Comparison of ENCODE assay signal across 9 cellular contexts in the genomic region with DNA sequence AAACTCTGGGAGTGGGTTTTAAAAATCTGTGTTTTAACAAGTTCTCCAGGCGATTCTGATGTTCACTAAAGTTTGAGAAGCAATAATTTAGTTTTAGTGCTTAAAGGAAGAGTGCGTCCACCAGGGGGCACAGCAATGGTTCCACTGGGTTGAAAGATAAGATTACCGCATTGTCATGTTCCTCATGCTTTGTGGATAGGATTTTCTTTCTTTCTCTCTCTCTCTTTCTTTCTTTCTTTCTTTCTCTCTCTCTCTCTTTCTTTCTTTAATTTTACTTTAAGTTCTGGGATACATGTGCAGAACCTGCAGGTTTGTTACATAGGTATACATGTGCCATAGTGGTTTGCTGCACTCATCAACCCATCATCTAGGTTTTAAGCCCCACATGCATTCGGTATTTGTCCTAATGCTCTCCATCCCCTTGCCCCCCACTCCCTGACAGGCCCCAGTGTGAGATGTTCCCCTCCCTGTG. TPM values are rescaled to one million over a fixed set of nuclear protein-coding genes. Genes with fewer than 3 reads are reported as not detected.
DNase-seq lines count a peak whose midpoint lies in the region; ATAC-seq and TF ChIP-seq lines count a peak whose summit lies in the region.
"Not testable (repeated sequence)": the region's sequence is repeated elsewhere in the genome, so short reads cannot be mapped to it uniquely, and the experiment has no call there.
"Had no signal": no experiment of that assay in that cellular context is flagged by ENCODE, and none has a peak within 500 bp of the region (broad histone marks: within the 10 kb centered on the region; RNA-seq: fewer than 3 reads in every experiment).

No MANE protein-coding gene starts in this region.

- peak; percentile 88 for TF ChIP-seq CTCF in osteocyte (IDR thresholded peaks at IDR 0.05)

- H3K27me3 Mint-ChIP-seq in T-helper 17 cell (peaks cover 26% of the 10 kb centered on the region), osteocyte (ENCODE audit: unreplicated experiment) (peaks cover 58% of the 10 kb centered on the region)
- not testable (repeated sequence) for H3K27me3 Mint-ChIP-seq in activated naive CD8-positive, alpha-beta T cell

- peak; percentile 75 for ATAC-seq in HG02759 (IDR thresholded peaks at IDR 0.05; ENCODE audit: unreplicated experiment)
- ATAC-seq in T-helper 17 cell = peak; percentile 82

- H3K9me3 Mint-ChIP-seq in activated naive CD8-positive, alpha-beta T cell (ENCODE audit: low read depth); osteocyte (ENCODE audit: unreplicated experiment): not testable (repeated sequence)

- not testable (repeated sequence) for H3K27ac ChIP-seq in substantia nigra (ENCODE audit: low read depth, low read length, poor library complexity, severe bottlenecking)

- DNase-seq in ELF-1 (ENCODE audit: low read depth, low spot score) = peak; percentile 44
- DNase-seq in NCI-H2029 (lab: John Stamatoyannopoulos, UW) = peak; percentile 19
- peak; percentile 52 to 69 (median 58) for DNase-seq in T-helper 17 cell
- peak; percentile 36 for DNase-seq in glomerular endothelial cell (ENCODE audit: extremely low read depth, low read depth, low spot score)
- not testable (repeated sequence) for DNase-seq in osteocyte (ENCODE audit: extremely low spot score, unreplicated experiment)
- peak in 31 of 49 donors; percentile 0 to 68 (median 27) for DNase-seq in substantia nigra (lab: John Stamatoyannopoulos, UW)

- not testable (repeated sequence) for H3K9me3 ChIP-seq in T-helper 17 cell (ENCODE audit: control insufficient read depth, low read length, poor library complexity, severe bottlenecking)

- H3K27ac Mint-ChIP-seq in T-helper 17 cell = peak overlapping the region; percentile 68
- peak overlapping the region; percentile 78 for H3K27ac Mint-ChIP-seq in activated naive CD8-positive, alpha-beta T cell
- H3K27ac Mint-ChIP-seq in osteocyte (ENCODE audit: unreplicated experiment) = not testable (repeated sequence)

- not testable (repeated sequence) for H3K36me3 Mint-ChIP-seq in T-helper 17 cell (ENCODE audit: low read depth); activated naive CD8-positive, alpha-beta T cell
- H3K36me3 Mint-ChIP-seq in osteocyte (ENCODE audit: unreplicated experiment) = peaks cover 12% of the 10 kb centered on the region

- H3K4me1 Mint-ChIP-seq in T-helper 17 cell = peaks cover 11% of the 10 kb centered on the region
- not testable (repeated sequence) for H3K4me1 Mint-ChIP-seq in activated naive CD8-positive, alpha-beta T cell (ENCODE audit: low read depth); osteocyte (ENCODE audit: unreplicated experiment)

- peak overlapping the region; percentile 67 for H3K4me3 Mint-ChIP-seq in T-helper 17 cell
- H3K4me3 Mint-ChIP-seq in activated naive CD8-positive, alpha-beta T cell; osteocyte (ENCODE audit: unreplicated experiment): not testable (repeated sequence)

RNA-seq across cellular contexts. Expression of gene TNFSF10, which starts 33.0 kb away (rescaled TPM):
- total RNA-seq in T-helper 17 cell (10 to 100 TPM in 1 of 2 donors, 1 to 10 TPM in 1; 8.3 to 22.0 TPM), glomerular endothelial cell (33.2 and 74.6 TPM in 2 replicates), osteocyte (not detected in 2 replicates)

RNA-seq across cellular contexts. Expression of gene GHSR, which starts 42.0 kb away (rescaled TPM):
- total RNA-seq in T-helper 17 cell (not detected), glomerular endothelial cell (not detected in 2 replicates), osteocyte (not detected in 2 replicates)
- total RNA-seq: subcutaneous adipose tissue had no signal
